8 cellular contexts compared by ENCODE assay signal in the genomic region with DNA sequence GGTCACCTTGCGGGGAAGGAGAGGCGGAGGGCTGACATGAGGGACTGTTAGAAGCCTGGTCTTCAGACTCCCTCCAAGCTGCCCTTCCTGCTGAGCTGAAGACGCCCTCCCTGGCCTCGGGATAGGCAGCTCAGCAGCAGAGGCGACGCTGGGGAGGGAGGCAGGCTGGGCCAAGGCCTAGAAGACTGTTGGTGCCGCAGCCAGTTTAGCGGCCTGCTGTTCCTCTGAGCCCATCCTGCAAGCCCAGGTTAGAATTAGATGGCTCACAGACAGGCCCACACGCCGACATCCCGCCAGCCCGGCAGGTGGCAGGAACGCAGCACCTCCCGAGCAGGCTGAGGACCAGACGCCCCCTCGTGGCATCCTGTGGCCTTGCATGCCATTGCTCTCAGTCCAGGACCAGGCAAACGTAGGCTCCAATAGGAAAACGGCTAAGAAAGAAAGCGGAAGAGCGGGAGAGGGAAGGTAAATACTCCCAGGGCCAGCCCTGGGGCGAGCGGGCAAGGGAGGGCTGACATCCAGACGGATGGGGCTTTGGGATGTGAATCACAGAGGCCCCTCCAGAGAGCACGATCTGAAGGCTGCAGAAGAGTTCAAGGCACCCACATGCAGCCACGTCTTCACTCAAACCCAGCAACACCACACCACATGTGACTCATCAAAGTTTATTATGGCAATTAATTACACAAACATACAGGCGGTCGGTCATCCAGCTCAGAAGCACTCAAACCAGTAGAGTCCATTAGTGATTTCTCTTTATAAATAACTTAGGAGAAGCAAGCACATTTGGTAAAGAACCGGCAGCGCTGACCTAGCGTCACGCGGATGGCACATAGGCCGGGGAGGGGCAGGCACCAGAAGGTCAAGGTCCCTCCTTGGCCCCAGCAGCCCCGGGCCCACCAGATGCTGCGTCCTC. TPM values are rescaled to one million over a fixed set of nuclear protein-coding genes. Genes with fewer than 3 reads are reported as not detected.
DNase-seq lines count a peak whose midpoint lies in the region; ATAC-seq, FAIRE-seq and TF ChIP-seq lines count a peak whose summit lies in the region.

No MANE protein-coding gene starts in this region.

- no peak overlapping the region for H3K4me3 ChIP-seq in A549

- POLR2A ChIA-PET in A549 (lab: Yijun Ruan, JAX) = no interaction called here

- H3K9me3 Mint-ChIP-seq in activated CD4-positive, alpha-beta T cell treated with anti-CD3 and anti-CD28 coated beads, Interleukin-2, amount 10 ng/mL, durations not matched to agents 24 days and 14 days = no peaks in the 10 kb centered on the region

- 0 out of 3 replicates have a peak, but pooled peaks cover 4% of the 10 kb centered on the region for H3K4me1 ChIP-seq in A549

- no peak for TF ChIP-seq POLR2A in A549 (IDR thresholded peaks at IDR 0.05; ENCODE audit: low read length)

- H3K27me3 Mint-ChIP-seq in activated CD4-positive, alpha-beta T cell treated with anti-CD3 and anti-CD28 coated beads, Interleukin-2, amount 10 ng/mL, durations not matched to agents 24 days and 14 days = no peaks in the 10 kb centered on the region

- intact Hi-C loops in activated CD4-positive, alpha-beta T cell treated with anti-CD3 and anti-CD28 coated beads, Interleukin-2, amount 10 ng/mL, durations not matched to agents 24 days and 14 days (cut with micrococcal nuclease) = loop anchor here (1.0 to 10.0 kb wide), 5 partner anchors 47 to 295 kb away; no protein-coding TSS in a partner anchor

- peak overlapping the region; percentile 53 for H3K4me2 ChIP-seq in A549

- no peak for FAIRE-seq in A549 (lab: Jason Lieb, UNC)

- CTCF ChIA-PET in A549 (lab: Yijun Ruan, JAX) = interaction anchor here (0.6 to 4.8 kb wide), 48 partner anchors 9 to 358 kb away, joined by 3 to 44 read pairs (median 4); partner anchors contain the start of gene TMEM109

- H3K4me1 Mint-ChIP-seq in activated CD4-positive, alpha-beta T cell treated with anti-CD3 and anti-CD28 coated beads, Interleukin-2, amount 10 ng/mL, durations not matched to agents 24 days and 14 days = peaks cover 13% of the 10 kb centered on the region

- H3K36me3 Mint-ChIP-seq in activated CD4-positive, alpha-beta T cell treated with anti-CD3 and anti-CD28 coated beads, Interleukin-2, amount 10 ng/mL, durations not matched to agents 24 days and 14 days (ENCODE audit: low read depth) = peaks cover 28% of the 10 kb centered on the region

- peak overlapping the region; percentile 50 for H3K4me3 Mint-ChIP-seq in activated CD4-positive, alpha-beta T cell treated with anti-CD3 and anti-CD28 coated beads, Interleukin-2, amount 10 ng/mL, durations not matched to agents 24 days and 14 days

- 39% methylated on average over 26 of the region's 35 CpGs for WGBS in A549 (ENCODE audit: missing lambda C conversion rate)

- peak; percentile 99 for TF ChIP-seq CTCF in A549 (IDR thresholded peaks at IDR 0.05)

- ATAC-seq in A549 = peak; percentile 82 to 98
- ATAC-seq in GM19043 (IDR thresholded peaks at IDR 0.05; ENCODE audit: low read depth, unreplicated experiment) = peak; percentile 87
- peak; percentile 89 for ATAC-seq in HG03460 (IDR thresholded peaks at IDR 0.05; ENCODE audit: unreplicated experiment)

- peak; percentile 90 to 91 for TF ChIP-seq RAD21 in A549 (conservative IDR thresholded peaks at IDR 0.05 in 1 of 2, IDR thresholded peaks at IDR 0.05 in 1 of 2)

- H3K27ac Mint-ChIP-seq in activated CD4-positive, alpha-beta T cell treated with anti-CD3 and anti-CD28 coated beads, Interleukin-2, amount 10 ng/mL, durations not matched to agents 24 days and 14 days = peak overlapping the region; percentile 64

- H3K27ac ChIP-seq in A549 = peak overlapping the region; percentile 13 to 75; a peak in 3 of 6 replicates

- no peaks in the 10 kb centered on the region for H3K9me3 ChIP-seq in A549

- DNase-seq in A549 (ENCODE audit: low read depth in 1 of 2, low spot score in 1 of 2) (peak; percentile 91 to 99), ecto neural progenitor cell (ENCODE audit: low spot score) (peak; percentile 95), mesenteric fat pad (ENCODE audit: low spot score) (peak; percentile 93), DMS79 treated with DMSO at 0.1 percent for 48 hours (lab: John Stamatoyannopoulos, UW) (no peak)
- peak; percentile 97 for DNase-seq in activated CD4-positive, alpha-beta T cell treated with anti-CD3 and anti-CD28 coated beads, Interleukin-2, amount 10 ng/mL, durations not matched to agents 24 days and 14 days
- peak; percentile 81 to 84 for DNase-seq in stimulated activated CD8-positive, alpha-beta memory T cell treated with anti-CD3 and anti-CD28 coated beads, Interleukin-15, amount 100 ng/mL, for 48 hours (ENCODE audit: low read depth in 2 of 2)

- TF ChIP-seq EP300 in A549 (IDR thresholded peaks at IDR 0.05) = no peak

TF ChIP-seq in A549, 52 proteins besides CTCF, POLR2A, EP300 and RAD21:
- TF ChIP-seq FOSL2 (IDR thresholded peaks at IDR 0.05) = no peak
- peak; percentile 55; the same call in 1 of the 2 replicates for TF ChIP-seq FOSL2 (CRISPR knock-in tag; IDR thresholded peaks at IDR 0.05)
- peak; percentile 96 for TF ChIP-seq SMC3 (IDR thresholded peaks at IDR 0.05)
- TF ChIP-seq, protein P1, sequence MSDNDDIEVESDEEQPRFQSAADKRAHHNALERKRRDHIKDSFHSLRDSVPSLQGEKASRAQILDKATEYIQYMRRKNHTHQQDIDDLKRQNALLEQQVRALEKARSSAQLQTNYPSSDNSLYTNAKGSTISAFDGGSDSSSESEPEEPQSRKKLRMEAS (IDR thresholded peaks at IDR 0.05) = peak; percentile 81
- TF ChIP-seq JUN (IDR thresholded peaks at IDR 0.05) = no peak
- no peak for TF ChIP-seq NR3C1 (IDR thresholded peaks at IDR 0.05)

RNA-seq across cellular contexts. Expression of gene CD5, which starts 27.6 kb away (rescaled TPM):
- polyA plus RNA-seq in A549 (2011; rRNA removed) (0.04 TPM in 1 of 2 replicates, not detected in the other), A549 (2017; fragmentation: RNase III; extraction: RNeasy Plus Mini Kit Qiagen cat#74134 plus additional on column Dnase treatment) (not detected in 3 replicates)
- polyA plus RNA-seq in A549 (2012; cell fraction: cytosol; rRNA removed) = not detected in 2 replicates
- polyA plus RNA-seq in A549 (2012; cell fraction: nucleus; rRNA removed) = not detected in 2 replicates
- polyA minus RNA-seq in A549 (2011; rRNA and poly(A)+ RNA removed) = not detected in 2 replicates
- 368 and 385 TPM in 2 replicates for total RNA-seq in activated CD4-positive, alpha-beta T cell treated with anti-CD3 and anti-CD28 coated beads, Interleukin-2, amount 10 ng/mL, durations not matched to agents 24 days and 14 days
- 0.26 TPM for total RNA-seq in mesenteric fat pad

RNA-seq across cellular contexts. Expression of gene VPS37C, which starts 31.4 kb away (rescaled TPM):
- 9.3 and 11.3 TPM in 2 replicates for polyA plus RNA-seq in A549 (2011; rRNA removed)
- 9.5 and 12.9 TPM in 2 replicates for polyA plus RNA-seq in A549 (2012; cell fraction: cytosol; rRNA removed)
- 22.1 and 23.6 TPM in 2 replicates for polyA plus RNA-seq in A549 (2012; cell fraction: nucleus; rRNA removed)
- 8.9 to 10.9 TPM (median 9.9 TPM) in 3 replicates for polyA plus RNA-seq in A549 (2017; fragmentation: RNase III; extraction: RNeasy Plus Mini Kit Qiagen cat#74134 plus additional on column Dnase treatment)
- 8.0 and 9.2 TPM in 2 replicates for polyA minus RNA-seq in A549 (2011; rRNA and poly(A)+ RNA removed)
- 13.3 and 13.7 TPM in 2 replicates for total RNA-seq in activated CD4-positive, alpha-beta T cell treated with anti-CD3 and anti-CD28 coated beads, Interleukin-2, amount 10 ng/mL, durations not matched to agents 24 days and 14 days
- total RNA-seq in mesenteric fat pad = 21.5 TPM

Comparison
In these comparisons a context has a peak if more than half of its experiments do, and no peak if none do; other contexts are left out.
1. RNA of gene CD5, which starts 27.6 kb away (total RNA-seq): 368 to 385 TPM in activated CD4-positive, alpha-beta T cell treated with anti-CD3 and anti-CD28 coated beads, Interleukin-2, amount 10 ng/mL, durations not matched to agents 24 days and 14 days; 0.26 TPM in mesenteric fat pad (single experiment); every median in the first group is over 100 times any median in the second.
2. Peak in every context shown above with its lines, with median percentiles within 50 percentile points of each other: ATAC-seq.